In the genomic region with DNA sequence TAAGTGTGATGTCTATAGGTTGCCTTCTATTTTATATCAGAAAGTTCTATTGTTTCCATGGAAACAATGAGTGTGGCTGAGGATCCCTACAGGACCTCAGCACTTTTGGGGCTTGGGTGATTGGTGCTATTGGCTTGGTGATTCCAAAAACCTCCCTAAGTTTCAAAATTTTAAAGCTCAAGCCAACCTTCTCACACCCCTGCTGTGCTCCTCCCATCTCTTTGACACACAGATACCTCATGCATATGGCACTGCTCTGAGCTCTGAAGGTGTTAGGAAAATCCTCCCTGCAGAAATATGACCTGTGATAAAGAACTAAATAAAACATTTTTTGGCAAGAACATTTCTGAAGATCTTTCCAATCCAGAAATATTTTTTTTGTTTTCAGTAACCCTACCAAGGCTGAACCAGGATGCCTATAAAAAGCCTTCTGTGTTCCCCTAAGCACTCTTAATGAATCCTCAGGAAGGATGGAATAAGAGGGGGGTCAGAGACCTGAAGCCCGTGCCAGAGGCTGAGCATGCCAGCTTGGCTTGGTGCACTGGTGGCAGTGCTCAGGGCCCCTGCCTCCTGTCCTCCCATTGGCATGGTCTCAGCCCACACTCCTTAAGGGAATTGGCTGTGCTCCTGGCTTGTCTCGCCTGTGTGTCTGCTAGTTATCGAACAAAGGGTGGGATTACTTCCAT, we compare ENCODE assay signal across 12 cellular contexts.
DNase-seq lines count a peak whose midpoint lies in the region; TF ChIP-seq lines count a peak whose summit lies in the region.
"Had no signal": no experiment of that assay in that cellular context is flagged by ENCODE, and none has a peak within 500 bp of the region (broad histone marks: within the 10 kb centered on the region; RNA-seq: fewer than 3 reads in every experiment).

No MANE protein-coding gene starts in this region.

- H3K9ac ChIP-seq in muscle layer of colon (ENCODE audit: low read length), result no peak overlapping the region

- H3K27ac ChIP-seq in coronary artery (peak overlapping the region; percentile 45 to 69), muscle layer of colon (ENCODE audit: low read depth, low read length) (peak overlapping the region; percentile 50)
- H3K27ac ChIP-seq: thyroid gland had no signal

- H3K36me3 ChIP-seq in muscle layer of colon (ENCODE audit: insufficient read depth, low read length), result no peaks in the 10 kb centered on the region
- H3K36me3 ChIP-seq: thyroid gland had no signal

- peaks cover 22% of the 10 kb centered on the region for H3K4me1 ChIP-seq in muscle layer of colon (ENCODE audit: insufficient read depth, low read length)

- no peaks in the 10 kb centered on the region for H3K9me3 ChIP-seq in muscle layer of colon (ENCODE audit: low read length)
- H3K9me3 ChIP-seq: thyroid gland had no signal

- DNase-seq in NCI-H2171 treated with DMSO at 0.1 percent for 48 hours (lab: John Stamatoyannopoulos, UW) (peak; percentile 41), NCI-H2171 (lab: John Stamatoyannopoulos, UW) (no peak), coronary artery (ENCODE audit: low spot score) (peak; percentile 77), ureter (ENCODE audit: low spot score) (peak; percentile 61), HUDEP-2 (lab: John Stamatoyannopoulos, UW; ENCODE audit: unreplicated experiment in 76 of 76) (no peak), NCI-H146 treated with DMSO at 0.1 percent for 48 hours (lab: John Stamatoyannopoulos, UW; ENCODE audit: unreplicated experiment) (no peak), SHP77 (lab: John Stamatoyannopoulos, UW) (no peak)
- DNase-seq: activated CD4-positive, alpha-beta T cell treated with anti-CD3 and anti-CD28 coated beads for 4 hours; activated gamma-delta T cell; effector CD8-positive, alpha-beta T cell had no signal

- H3K27me3 ChIP-seq in muscle layer of colon (ENCODE audit: control insufficient read depth in 1 of 2, insufficient read depth in 2 of 2, low read length in 2 of 2), result no peaks in the 10 kb centered on the region
- H3K27me3 ChIP-seq: thyroid gland had no signal

- TF ChIP-seq CTCF in coronary artery (IDR thresholded peaks at IDR 0.05), result no peak

- peak overlapping the region; percentile 11 for H3K4me3 ChIP-seq in coronary artery
- H3K4me3 ChIP-seq in muscle layer of colon (ENCODE audit: low read depth in 1 of 2, low read length in 2 of 2), result peak overlapping the region in 1 of 2 donors; percentile 19
- H3K4me3 ChIP-seq: thyroid gland had no signal

Comparison
In these comparisons a context has a peak if more than half of its experiments do, and no peak if none do; other contexts are left out.
1. DNase-seq: peak in NCI-H2171 treated with DMSO at 0.1 percent for 48 hours (single experiment), coronary artery (single experiment) and ureter (single experiment); none in NCI-H2171 (single experiment), HUDEP-2 (0 of 76), NCI-H146 treated with DMSO at 0.1 percent for 48 hours (single experiment) and SHP77 (0 of 2).